In the genomic region with DNA sequence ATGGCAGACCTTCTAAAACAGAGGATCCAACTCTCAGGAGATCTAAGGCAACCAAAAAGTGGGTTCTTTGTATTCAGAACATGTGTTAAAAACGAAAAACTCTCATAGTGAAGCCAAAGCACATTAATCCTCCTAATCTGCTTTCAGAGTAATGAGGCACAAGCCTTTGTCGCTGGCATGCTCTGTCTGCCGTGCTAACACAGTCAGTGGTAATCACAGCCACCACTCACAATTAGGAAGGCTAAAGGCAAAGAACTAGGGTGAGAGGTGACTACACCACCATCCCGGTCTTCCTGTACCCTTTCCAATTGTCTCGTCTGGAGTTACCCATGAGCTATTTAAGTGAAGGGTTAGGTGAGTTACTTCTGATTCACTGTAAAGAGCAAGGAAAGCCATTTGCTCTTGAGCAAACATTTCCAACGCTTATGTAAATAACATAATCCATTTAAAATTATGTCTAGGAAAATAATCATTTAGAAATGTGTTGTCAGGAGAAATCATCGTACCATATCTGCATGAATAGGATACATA, we compare ENCODE assay signal across 34 cellular contexts. TPM values are rescaled to one million over a fixed set of nuclear protein-coding genes. Genes with fewer than 3 reads are reported as not detected.
A peak's percentile ranks its signal among the peaks of the same experiment; 100 is the strongest.
DNase-seq lines count a peak whose midpoint lies in the region; ATAC-seq and TF ChIP-seq lines count a peak whose summit lies in the region.
"Had no signal": no experiment of that assay in that cellular context is flagged by ENCODE, and none has a peak within 500 bp of the region (broad histone marks: within the 10 kb centered on the region; RNA-seq: fewer than 3 reads in every experiment).

No MANE protein-coding gene starts in this region.

- H3K18ac ChIP-seq in H9 (ENCODE audit: insufficient read length, low read depth, low read length): no peak overlapping the region

- H3K14ac ChIP-seq in H9 (ENCODE audit: insufficient read depth, low read length): no peak overlapping the region

- H4K5ac ChIP-seq in H9 (ENCODE audit: insufficient read length, low read depth, low read length): no peak overlapping the region

- no peak overlapping the region for H2BK5ac ChIP-seq in H9 (ENCODE audit: insufficient read length, low read length)

- H3K79me1 ChIP-seq in H9 (ENCODE audit: insufficient read depth, low read depth, low read length, poor library complexity, severe bottlenecking): no peaks in the 10 kb centered on the region

- H3T11ph ChIP-seq in H9 (ENCODE audit: low read length): no peak overlapping the region

- ATAC-seq in HG02571 (IDR thresholded peaks at IDR 0.05; ENCODE audit: unreplicated experiment) (no peak), GM18907 (IDR thresholded peaks at IDR 0.05; ENCODE audit: unreplicated experiment) (no peak)
- ATAC-seq: activated naive CD4-positive, alpha-beta T cell treated with anti-CD3 and anti-CD28 coated beads, Interleukin-2, amount 50 U/mL, for 72 hours; GM12878; sciatic nerve had no signal

- H3K23me2 ChIP-seq in H9 (ENCODE audit: insufficient read length, low read depth, low read length, poor library complexity, severe bottlenecking): no peaks in the 10 kb centered on the region

- no peak overlapping the region for H2BK12ac ChIP-seq in H9 (ENCODE audit: insufficient read length, low read depth, low read length)

- no peaks in the 10 kb centered on the region for H3K79me2 ChIP-seq in H9 (ENCODE audit: insufficient read depth, low read length)

- no peak overlapping the region for H3K56ac ChIP-seq in H9 (ENCODE audit: insufficient read length, low read depth, low read length)

- H3K9me3 ChIP-seq in H9 (ENCODE audit: control insufficient read depth, low read depth, low read length): no peaks in the 10 kb centered on the region
- H3K9me3 ChIP-seq: BE2C, breast epithelium, HAP-1, left ventricle myocardium inferior, neutrophil, thoracic aorta, uterus had no signal

- no peak for TF ChIP-seq CTCF in H9 (conservative IDR thresholded peaks at IDR 0.05)

- H3K27me3 ChIP-seq in H9 (ENCODE audit: insufficient read depth, low read length): no peaks in the 10 kb centered on the region
- H3K27me3 ChIP-seq: BE2C, breast epithelium, neutrophil, uterus had no signal

- peaks cover 0 to 8% (median 0%) of the 10 kb centered on the region in 3 experiments; a peak in 3 of 7 replicates for H3K36me3 Mint-ChIP-seq in H9 (ENCODE audit: insufficient read depth in 1 of 3, low read depth in 3 of 3)
- H3K36me3 Mint-ChIP-seq: CD8-positive, alpha-beta memory T cell had no signal

- no peak overlapping the region for H2AFZ ChIP-seq in H9 (ENCODE audit: low read length)

- no peak overlapping the region for H2BK120ac ChIP-seq in H9 (ENCODE audit: low read depth, low read length, poor library complexity, severe bottlenecking)

- no CpG with 5 or more reads among the region's 7 CpGs for WGBS in H9 (ENCODE audit: extremely low coverage, insufficient read length, low lambda C conversion rate)

- no peak overlapping the region for H3K9ac ChIP-seq in H9 (ENCODE audit: extremely low read depth, insufficient read length, low read length)
- H3K9ac ChIP-seq: KMS-11 had no signal

- no peak overlapping the region for H3K4me2 ChIP-seq in H9 (ENCODE audit: insufficient read depth, insufficient read length, low read length)
- H3K4me2 ChIP-seq: KMS-11 had no signal

- no peak overlapping the region for H2BK20ac ChIP-seq in H9 (ENCODE audit: low read depth, low read length, poor library complexity, severe bottlenecking)

- H4K20me1 ChIP-seq in H9 (ENCODE audit: control insufficient read depth, insufficient read depth, insufficient read length): no peaks in the 10 kb centered on the region

- H3K27me3 Mint-ChIP-seq in H9 (ENCODE audit: low read depth): no peaks in the 10 kb centered on the region; the same call in 1 of the 2 replicates

- no peak overlapping the region for H3K4me3 Mint-ChIP-seq in H9
- H3K4me3 Mint-ChIP-seq: CD8-positive, alpha-beta memory T cell; stimulated activated naive CD8-positive, alpha-beta T cell treated with anti-CD3 and anti-CD28 coated beads, Interleukin-15, Interleukin-2, amounts not matched to agents 100 ng/mL and 50 ng/mL, for 24 hours; T-helper 2 cell treated with Interferon-gamma antibody and Interleukin-4, amounts not matched to agents 5 μg/mL and 100 μg/mL, for 36 hours had no signal

- DNase-seq in HT-29 (ENCODE audit: low spot score) (peak; percentile 16), NCI-H748 treated with DMSO at 0.1 percent for 48 hours (lab: John Stamatoyannopoulos, UW) (peak; percentile 4), astrocyte of the hippocampus (ENCODE audit: low read depth, low spot score) (peak; percentile 44), retina (peak; percentile 27), H9 (no peak)
- DNase-seq: activated CD4-positive, alpha-beta T cell treated with anti-CD3 and anti-CD28 coated beads for 48 hours; amygdala; BE2C; CD8-positive, alpha-beta memory T cell; DMS153; effector CD8-positive, alpha-beta T cell; left ventricle myocardium inferior; MM.1S; NCI-H1436; NCI-H510A treated with DMSO at 0.1 percent for 48 hours; posterior cingulate gyrus; SIG-M5; stimulated activated CD8-positive, alpha-beta memory T cell treated with anti-CD3 and anti-CD28 coated beads, Interleukin-4, amount 100 ng/mL, for 48 hours; uterus had no signal

- no peak overlapping the region for H2BK15ac ChIP-seq in H9 (ENCODE audit: low read depth, low read length)

- no peak overlapping the region for H4K8ac ChIP-seq in H9 (replicated peaks; ENCODE audit: insufficient read length, low read depth, low read length)

- no peaks in the 10 kb centered on the region for H3K9me3 Mint-ChIP-seq in H9
- H3K9me3 Mint-ChIP-seq: activated naive CD4-positive, alpha-beta T cell treated with anti-CD3 and anti-CD28 coated beads, Interleukin-2, amount 50 U/mL, for 72 hours; stimulated activated naive CD8-positive, alpha-beta T cell treated with anti-CD3 and anti-CD28 coated beads, Interleukin-15, Interleukin-2, amounts not matched to agents 100 ng/mL and 50 ng/mL, for 24 hours; T-helper 2 cell treated with Interferon-gamma antibody and Interleukin-4, amounts not matched to agents 5 μg/mL and 100 μg/mL, for 36 hours had no signal

- H4K91ac ChIP-seq in H9 (ENCODE audit: insufficient read length, low read depth, low read length): no peak overlapping the region

- no peak overlapping the region for H3K4ac ChIP-seq in H9 (ENCODE audit: low read depth, low read length)

- H3K27ac Mint-ChIP-seq in H9: no peak overlapping the region; a peak in 1 of 7 replicates
- H3K27ac Mint-ChIP-seq: activated naive CD4-positive, alpha-beta T cell treated with anti-CD3 and anti-CD28 coated beads, Interleukin-2, amount 50 U/mL, for 72 hours; CD8-positive, alpha-beta memory T cell; stimulated activated naive CD8-positive, alpha-beta T cell treated with anti-CD3 and anti-CD28 coated beads, Interleukin-15, Interleukin-2, amounts not matched to agents 100 ng/mL and 50 ng/mL, for 24 hours; T-helper 2 cell treated with Interferon-gamma antibody and Interleukin-4, amounts not matched to agents 5 μg/mL and 100 μg/mL, for 36 hours had no signal

- no peak overlapping the region for H2AK5ac ChIP-seq in H9 (ENCODE audit: insufficient read length, low read length)

- H3K4me1 ChIP-seq in H9 (ENCODE audit: insufficient read depth, low read length): no peaks in the 10 kb centered on the region; the same call in 1 of the 2 replicates
- H3K4me1 ChIP-seq: BE2C, breast epithelium, HAP-1, left ventricle myocardium inferior, uterus had no signal

- no peak overlapping the region for H3K27ac ChIP-seq in H9 (ENCODE audit: insufficient read length, low read depth, low read length)
- H3K27ac ChIP-seq: breast epithelium, HL-60, KMS-11, left ventricle myocardium inferior, neutrophil, thoracic aorta, uterus had no signal

- peaks cover 16 to 18% of the 10 kb centered on the region in 2 experiments for H3K4me1 Mint-ChIP-seq in H9
- H3K4me1 Mint-ChIP-seq: CD8-positive, alpha-beta memory T cell had no signal

- H3K23ac ChIP-seq in H9 (ENCODE audit: insufficient read length, low read depth, low read length): no peak overlapping the region

RNA-seq across cellular contexts. Expression of gene NPY2R, which starts 40.7 kb away (rescaled TPM):
- total RNA-seq in HT-29 (2014; rRNA removed; shearing (Covaris generic)): not detected in 2 replicates
- total RNA-seq in H9 (2021): 0.09 TPM in 1 of 2 replicates, not detected in the other
- total RNA-seq: activated CD8-positive, alpha-beta memory T cell treated with anti-CD3 and anti-CD28 coated beads for 36 hours; activated naive CD4-positive, alpha-beta T cell treated with anti-CD3 and anti-CD28 coated beads, Interleukin-2, amount 50 U/mL, for 72 hours; CD8-positive, alpha-beta memory T cell; epithelial cell of proximal tubule; GM12878; left ventricle myocardium inferior; sciatic nerve had no signal
